In the genomic region with DNA sequence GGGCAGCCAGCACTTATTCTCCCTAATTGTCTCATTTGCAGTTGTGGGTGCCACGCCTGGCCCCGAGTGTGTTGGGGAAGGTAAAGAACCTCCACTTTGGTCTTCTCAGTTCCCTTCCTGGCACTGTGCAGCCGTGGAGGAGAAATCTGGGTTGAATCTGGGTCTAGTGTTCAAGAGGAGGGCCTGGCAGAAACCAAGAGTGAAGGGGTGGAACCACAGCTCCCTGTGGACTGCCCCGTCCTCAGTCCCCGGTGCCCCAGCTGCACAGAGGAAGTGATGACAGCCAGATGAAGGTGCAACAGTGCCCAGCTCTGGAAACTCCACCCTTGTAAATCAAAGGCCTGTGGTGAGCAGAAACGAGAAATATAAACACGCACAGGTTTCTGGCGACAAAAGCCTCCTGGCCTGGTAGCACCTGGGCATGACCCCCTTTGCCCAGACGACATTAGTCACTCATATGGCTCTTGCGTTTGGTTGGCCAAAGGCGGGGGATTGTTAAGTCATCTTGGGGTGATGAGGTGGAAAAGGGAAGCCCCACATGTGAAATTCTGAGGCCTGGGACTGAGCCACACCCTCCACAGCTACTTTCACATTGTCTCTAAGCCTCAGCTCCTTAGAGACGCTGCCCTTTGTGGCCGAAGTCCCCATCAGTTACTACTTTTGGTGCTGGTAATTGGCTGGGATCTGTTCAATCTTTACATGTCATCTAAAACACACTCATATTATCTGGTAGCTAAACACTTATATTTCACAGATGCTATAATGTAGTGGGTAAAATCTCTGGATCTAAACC, we compare ENCODE assay signal across 1 cellular context.
TF ChIP-seq lines count a peak whose summit lies in the region.

No MANE protein-coding gene starts in this region.

TF ChIP-seq in GM12878, 131 proteins besides CTCF, POLR2A, EP300 and RAD21 (continued from another document and continues in another):
- TF ChIP-seq, protein P1, sequence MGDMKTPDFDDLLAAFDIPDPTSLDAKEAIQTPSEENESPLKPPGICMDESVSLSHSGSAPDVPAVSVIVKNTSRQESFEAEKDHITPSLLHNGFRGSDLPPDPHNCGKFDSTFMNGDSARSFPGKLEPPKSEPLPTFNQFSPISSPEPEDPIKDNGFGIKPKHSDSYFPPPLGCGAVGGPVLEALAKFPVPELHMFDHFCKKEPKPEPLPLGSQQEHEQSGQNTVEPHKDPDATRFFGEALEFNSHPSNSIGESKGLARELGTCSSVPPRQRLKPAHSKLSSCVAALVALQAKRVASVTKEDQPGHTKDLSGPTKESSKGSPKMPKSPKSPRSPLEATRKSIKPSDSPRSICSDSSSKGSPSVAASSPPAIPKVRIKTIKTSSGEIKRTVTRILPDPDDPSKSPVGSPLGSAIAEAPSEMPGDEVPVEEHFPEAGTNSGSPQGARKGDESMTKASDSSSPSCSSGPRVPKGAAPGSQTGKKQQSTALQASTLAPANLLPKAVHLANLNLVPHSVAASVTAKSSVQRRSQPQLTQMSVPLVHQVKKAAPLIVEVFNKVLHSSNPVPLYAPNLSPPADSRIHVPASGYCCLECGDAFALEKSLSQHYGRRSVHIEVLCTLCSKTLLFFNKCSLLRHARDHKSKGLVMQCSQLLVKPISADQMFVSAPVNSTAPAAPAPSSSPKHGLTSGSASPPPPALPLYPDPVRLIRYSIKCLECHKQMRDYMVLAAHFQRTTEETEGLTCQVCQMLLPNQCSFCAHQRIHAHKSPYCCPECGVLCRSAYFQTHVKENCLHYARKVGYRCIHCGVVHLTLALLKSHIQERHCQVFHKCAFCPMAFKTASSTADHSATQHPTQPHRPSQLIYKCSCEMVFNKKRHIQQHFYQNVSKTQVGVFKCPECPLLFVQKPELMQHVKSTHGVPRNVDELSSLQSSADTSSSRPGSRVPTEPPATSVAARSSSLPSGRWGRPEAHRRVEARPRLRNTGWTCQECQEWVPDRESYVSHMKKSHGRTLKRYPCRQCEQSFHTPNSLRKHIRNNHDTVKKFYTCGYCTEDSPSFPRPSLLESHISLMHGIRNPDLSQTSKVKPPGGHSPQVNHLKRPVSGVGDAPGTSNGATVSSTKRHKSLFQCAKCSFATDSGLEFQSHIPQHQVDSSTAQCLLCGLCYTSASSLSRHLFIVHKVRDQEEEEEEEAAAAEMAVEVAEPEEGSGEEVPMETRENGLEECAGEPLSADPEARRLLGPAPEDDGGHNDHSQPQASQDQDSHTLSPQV (IDR thresholded peaks at IDR 0.05): no peak; the same call in 1 of the 2 replicates
- TF ChIP-seq SP1 (IDR thresholded peaks at IDR 0.05; ENCODE audit: low read depth, low read length): peak; percentile 30
- no peak for TF ChIP-seq ZNF622 (IDR thresholded peaks at IDR 0.05)
- no peak; the same call in none of the 2 replicates for TF ChIP-seq TCF7 (IDR thresholded peaks at IDR 0.05; ENCODE audit: borderline replicate concordance)
- TF ChIP-seq GABPA (IDR thresholded peaks at IDR 0.05; ENCODE audit: low read depth): peak; percentile 64; the same call in 1 of the 2 replicates
- TF ChIP-seq, protein P2, sequence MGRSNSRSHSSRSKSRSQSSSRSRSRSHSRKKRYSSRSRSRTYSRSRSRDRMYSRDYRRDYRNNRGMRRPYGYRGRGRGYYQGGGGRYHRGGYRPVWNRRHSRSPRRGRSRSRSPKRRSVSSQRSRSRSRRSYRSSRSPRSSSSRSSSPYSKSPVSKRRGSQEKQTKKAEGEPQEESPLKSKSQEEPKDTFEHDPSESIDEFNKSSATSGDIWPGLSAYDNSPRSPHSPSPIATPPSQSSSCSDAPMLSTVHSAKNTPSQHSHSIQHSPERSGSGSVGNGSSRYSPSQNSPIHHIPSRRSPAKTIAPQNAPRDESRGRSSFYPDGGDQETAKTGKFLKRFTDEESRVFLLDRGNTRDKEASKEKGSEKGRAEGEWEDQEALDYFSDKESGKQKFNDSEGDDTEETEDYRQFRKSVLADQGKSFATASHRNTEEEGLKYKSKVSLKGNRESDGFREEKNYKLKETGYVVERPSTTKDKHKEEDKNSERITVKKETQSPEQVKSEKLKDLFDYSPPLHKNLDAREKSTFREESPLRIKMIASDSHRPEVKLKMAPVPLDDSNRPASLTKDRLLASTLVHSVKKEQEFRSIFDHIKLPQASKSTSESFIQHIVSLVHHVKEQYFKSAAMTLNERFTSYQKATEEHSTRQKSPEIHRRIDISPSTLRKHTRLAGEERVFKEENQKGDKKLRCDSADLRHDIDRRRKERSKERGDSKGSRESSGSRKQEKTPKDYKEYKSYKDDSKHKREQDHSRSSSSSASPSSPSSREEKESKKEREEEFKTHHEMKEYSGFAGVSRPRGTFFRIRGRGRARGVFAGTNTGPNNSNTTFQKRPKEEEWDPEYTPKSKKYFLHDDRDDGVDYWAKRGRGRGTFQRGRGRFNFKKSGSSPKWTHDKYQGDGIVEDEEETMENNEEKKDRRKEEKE (IDR thresholded peaks at IDR 0.05): no peak
- peak in 1 of 2 experiments; percentile 4; a peak in 1 of 3 replicates for TF ChIP-seq EGR1 (IDR thresholded peaks at IDR 0.05; ENCODE audit: borderline replicate concordance in 1 of 2, low read depth in 2 of 2, low read length in 2 of 2)
- TF ChIP-seq FOXM1 (IDR thresholded peaks at IDR 0.05; ENCODE audit: low read depth, low read length): peak; percentile 76; the same call in 1 of the 2 replicates
- TF ChIP-seq, protein P3, sequence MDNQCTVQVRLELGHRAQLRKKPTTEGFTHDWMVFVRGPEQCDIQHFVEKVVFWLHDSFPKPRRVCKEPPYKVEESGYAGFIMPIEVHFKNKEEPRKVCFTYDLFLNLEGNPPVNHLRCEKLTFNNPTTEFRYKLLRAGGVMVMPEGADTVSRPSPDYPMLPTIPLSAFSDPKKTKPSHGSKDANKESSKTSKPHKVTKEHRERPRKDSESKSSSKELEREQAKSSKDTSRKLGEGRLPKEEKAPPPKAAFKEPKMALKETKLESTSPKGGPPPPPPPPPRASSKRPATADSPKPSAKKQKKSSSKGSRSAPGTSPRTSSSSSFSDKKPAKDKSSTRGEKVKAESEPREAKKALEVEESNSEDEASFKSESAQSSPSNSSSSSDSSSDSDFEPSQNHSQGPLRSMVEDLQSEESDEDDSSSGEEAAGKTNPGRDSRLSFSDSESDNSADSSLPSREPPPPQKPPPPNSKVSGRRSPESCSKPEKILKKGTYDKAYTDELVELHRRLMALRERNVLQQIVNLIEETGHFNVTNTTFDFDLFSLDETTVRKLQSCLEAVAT (IDR thresholded peaks at IDR 0.05): peak; percentile 77
- TF ChIP-seq FOXK2 (IDR thresholded peaks at IDR 0.05): peak; percentile 89
- TF ChIP-seq E2F8 (IDR thresholded peaks at IDR 0.05; ENCODE audit: low read depth, partially characterized antibody): no peak
- no peak for TF ChIP-seq STAT3 (IDR thresholded peaks at IDR 0.05; ENCODE audit: low read depth, low read length)
- TF ChIP-seq ATF7 (IDR thresholded peaks at IDR 0.05; ENCODE audit: low read depth): peak; percentile 93
- no peak for TF ChIP-seq POLR2AphosphoS5 (IDR thresholded peaks at IDR 0.05; ENCODE audit: low read length)
- TF ChIP-seq PAX5 (IDR thresholded peaks at IDR 0.05; ENCODE audit: borderline replicate concordance, low read depth, low read length): peak; percentile 80
- TF ChIP-seq, protein P4, sequence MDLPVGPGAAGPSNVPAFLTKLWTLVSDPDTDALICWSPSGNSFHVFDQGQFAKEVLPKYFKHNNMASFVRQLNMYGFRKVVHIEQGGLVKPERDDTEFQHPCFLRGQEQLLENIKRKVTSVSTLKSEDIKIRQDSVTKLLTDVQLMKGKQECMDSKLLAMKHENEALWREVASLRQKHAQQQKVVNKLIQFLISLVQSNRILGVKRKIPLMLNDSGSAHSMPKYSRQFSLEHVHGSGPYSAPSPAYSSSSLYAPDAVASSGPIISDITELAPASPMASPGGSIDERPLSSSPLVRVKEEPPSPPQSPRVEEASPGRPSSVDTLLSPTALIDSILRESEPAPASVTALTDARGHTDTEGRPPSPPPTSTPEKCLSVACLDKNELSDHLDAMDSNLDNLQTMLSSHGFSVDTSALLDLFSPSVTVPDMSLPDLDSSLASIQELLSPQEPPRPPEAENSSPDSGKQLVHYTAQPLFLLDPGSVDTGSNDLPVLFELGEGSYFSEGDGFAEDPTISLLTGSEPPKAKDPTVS (IDR thresholded peaks at IDR 0.05; ENCODE audit: low read depth, low read length): no peak
- no peak for TF ChIP-seq RBBP5 (conservative IDR thresholded peaks at IDR 0.05)
- peak; percentile 84; the same call in 1 of the 2 replicates for TF ChIP-seq MTA3 (IDR thresholded peaks at IDR 0.05; ENCODE audit: borderline replicate concordance, low read length)
- TF ChIP-seq RELA (IDR thresholded peaks at IDR 0.05; ENCODE audit: borderline replicate concordance, partially characterized antibody): peak; percentile 66
- TF ChIP-seq CREB1 (IDR thresholded peaks at IDR 0.05; ENCODE audit: low read depth): peak; percentile 85
- peak; percentile 90 for TF ChIP-seq MTA2 (IDR thresholded peaks at IDR 0.05; ENCODE audit: low read depth)
- TF ChIP-seq BCL11A (IDR thresholded peaks at IDR 0.05; ENCODE audit: low read depth, low read length): peak; percentile 75
- no peak for TF ChIP-seq SMAD1 (IDR thresholded peaks at IDR 0.05; ENCODE audit: low read depth, partially characterized antibody)
- TF ChIP-seq NFYA (IDR thresholded peaks at IDR 0.05; ENCODE audit: borderline replicate concordance, low read depth, low read length): no peak
- no peak for TF ChIP-seq CHD4 (IDR thresholded peaks at IDR 0.05)
- TF ChIP-seq SRF (IDR thresholded peaks at IDR 0.05; ENCODE audit: low read depth in 2 of 2, low read length in 2 of 2): no peak
- peak; percentile 64; the same call in 1 of the 2 replicates for TF ChIP-seq JUND (IDR thresholded peaks at IDR 0.05; ENCODE audit: low read depth, low read length)
- TF ChIP-seq TCF3 (IDR thresholded peaks at IDR 0.05; ENCODE audit: borderline replicate concordance, insufficient read depth, low read depth, low read length): peak; percentile 73; the same call in 1 of the 2 replicates
- no peak for TF ChIP-seq TARDBP (IDR thresholded peaks at IDR 0.05; ENCODE audit: borderline replicate concordance)
- no peak for TF ChIP-seq PBX3 (IDR thresholded peaks at IDR 0.05; ENCODE audit: insufficient replicate concordance, low read depth, low read length)
- TF ChIP-seq STAT1 (conservative IDR thresholded peaks at IDR 0.05): 0 out of 2 replicates have a peak, but pooled peaks have one; percentile 62
- TF ChIP-seq, protein P5, sequence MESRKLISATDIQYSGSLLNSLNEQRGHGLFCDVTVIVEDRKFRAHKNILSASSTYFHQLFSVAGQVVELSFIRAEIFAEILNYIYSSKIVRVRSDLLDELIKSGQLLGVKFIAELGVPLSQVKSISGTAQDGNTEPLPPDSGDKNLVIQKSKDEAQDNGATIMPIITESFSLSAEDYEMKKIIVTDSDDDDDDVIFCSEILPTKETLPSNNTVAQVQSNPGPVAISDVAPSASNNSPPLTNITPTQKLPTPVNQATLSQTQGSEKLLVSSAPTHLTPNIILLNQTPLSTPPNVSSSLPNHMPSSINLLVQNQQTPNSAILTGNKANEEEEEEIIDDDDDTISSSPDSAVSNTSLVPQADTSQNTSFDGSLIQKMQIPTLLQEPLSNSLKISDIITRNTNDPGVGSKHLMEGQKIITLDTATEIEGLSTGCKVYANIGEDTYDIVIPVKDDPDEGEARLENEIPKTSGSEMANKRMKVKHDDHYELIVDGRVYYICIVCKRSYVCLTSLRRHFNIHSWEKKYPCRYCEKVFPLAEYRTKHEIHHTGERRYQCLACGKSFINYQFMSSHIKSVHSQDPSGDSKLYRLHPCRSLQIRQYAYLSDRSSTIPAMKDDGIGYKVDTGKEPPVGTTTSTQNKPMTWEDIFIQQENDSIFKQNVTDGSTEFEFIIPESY (IDR thresholded peaks at IDR 0.05): no peak
- TF ChIP-seq DPF2 (IDR thresholded peaks at IDR 0.05): peak; percentile 75; the same call in 1 of the 2 replicates
- no peak for TF ChIP-seq HCFC1 (IDR thresholded peaks at IDR 0.05; ENCODE audit: low read length)
- no peak for TF ChIP-seq KDM1A (IDR thresholded peaks at IDR 0.05; ENCODE audit: borderline replicate concordance)
- TF ChIP-seq ZBED1 (IDR thresholded peaks at IDR 0.05; ENCODE audit: borderline replicate concordance): peak; percentile 73
- 0 out of 2 replicates have a peak, but pooled peaks have one; percentile 78 for TF ChIP-seq ZNF217 (IDR thresholded peaks at IDR 0.05)
- TF ChIP-seq RUNX3 (IDR thresholded peaks at IDR 0.05; ENCODE audit: low read length): peak; percentile 91
- TF ChIP-seq SUPT20H (IDR thresholded peaks at IDR 0.05; ENCODE audit: borderline replicate concordance, control insufficient read depth, low read depth, low read length): no peak
- TF ChIP-seq MXI1 (IDR thresholded peaks at IDR 0.05; ENCODE audit: low read depth, low read length): peak; percentile 80
- no peak for TF ChIP-seq PAX8 (IDR thresholded peaks at IDR 0.05)
- no peak for TF ChIP-seq YBX1 (IDR thresholded peaks at IDR 0.05)
